8 cellular contexts compared by ENCODE assay signal in genomic region chr18:5238371-5238758, GRCh38.
DNase-seq lines count a peak whose midpoint lies in the region; ATAC-seq lines count a peak whose summit lies in the region.

No MANE protein-coding gene starts in this region.

- DNase-seq in AG20443 (ENCODE audit: low spot score) (peak; percentile 54), T1000 (lab: John Stamatoyannopoulos, UW) (peak; percentile 20), cerebellar cortex (ENCODE audit: low spot score) (peak; percentile 44), left kidney (ENCODE audit: low read depth, low spot score) (peak; percentile 76), dedifferentiated amniotic fluid mesenchymal stem cell (ENCODE audit: extremely low spot score) (no peak)
- peak; percentile 43 to 49 for DNase-seq in stimulated activated CD4-positive, alpha-beta T cell treated with anti-CD3 and anti-CD28 coated beads, Interleukin-2, amount 100 ng/mL, for 24 hours

- ATAC-seq in GM19035 (IDR thresholded peaks at IDR 0.05; ENCODE audit: unreplicated experiment) (peak; percentile 44), HG03342 (IDR thresholded peaks at IDR 0.05; ENCODE audit: unreplicated experiment) (peak; percentile 43)
